In genomic region chr20:33023439-33024262, GRCh38 we compare ENCODE assay signal across 9 cellular contexts. TPM values are rescaled to one million over a fixed set of nuclear protein-coding genes. Genes with fewer than 3 reads are reported as not detected.
"Had no signal": no experiment of that assay in that cellular context is flagged by ENCODE, and none has a peak within 500 bp of the region (broad histone marks: within the 10 kb centered on the region; RNA-seq: fewer than 3 reads in every experiment).

No MANE protein-coding gene starts in this region.

- H3K4me1 ChIP-seq: HAP-1 had no signal

- H3K27ac ChIP-seq: GM23248 had no signal

- H3K4me3 Mint-ChIP-seq: IgD-negative memory B cell had no signal

- DNase-seq: GM23248, GOT3, H7, KBM-7 had no signal

- H3K4me3 ChIP-seq: GM23248, HAP-1 had no signal

- H2AFZ ChIP-seq: GM23248 had no signal

- H3K27me3 Mint-ChIP-seq: IgD-negative memory B cell had no signal

- H3K9me3 Mint-ChIP-seq: IgD-negative memory B cell had no signal

- H3K36me3 ChIP-seq: HAP-1 had no signal

- H3K27ac Mint-ChIP-seq: IgD-negative memory B cell had no signal

- H3K9me3 ChIP-seq: HAP-1 had no signal

- H3K36me3 Mint-ChIP-seq: IgD-negative memory B cell had no signal

- H3K9ac ChIP-seq: GM23248 had no signal

- ATAC-seq: HCT116 had no signal

RNA-seq across cellular contexts. Expression of gene BPIFB6, which starts 7.8 kb away (rescaled TPM):
- total RNA-seq: GM23248, H4, H7, HT-29 had no signal
- polyA plus RNA-seq: GM23248, IgD-negative memory B cell had no signal

RNA-seq across cellular contexts. Expression of gene BPIFB2, which starts 16.1 kb away (rescaled TPM):
- total RNA-seq: GM23248, H4, H7, HT-29 had no signal
- polyA plus RNA-seq: GM23248, IgD-negative memory B cell had no signal

RNA-seq across cellular contexts. Expression of gene SUN5, which starts 19.4 kb away (rescaled TPM):
- total RNA-seq: GM23248, H4, H7, HT-29 had no signal
- polyA plus RNA-seq: GM23248, IgD-negative memory B cell had no signal

RNA-seq across cellular contexts. Expression of gene BPIFB3, which starts 30.1 kb away (rescaled TPM):
- total RNA-seq: GM23248, H4, H7, HT-29 had no signal
- polyA plus RNA-seq: GM23248, IgD-negative memory B cell had no signal

RNA-seq across cellular contexts. Expression of gene BPIFB4, which starts 55.8 kb away (rescaled TPM):
- total RNA-seq: GM23248, H4, H7, HT-29 had no signal
- polyA plus RNA-seq: GM23248, IgD-negative memory B cell had no signal
